14 cellular contexts compared by ENCODE assay signal in genomic region chr1:97071163-97071562, GRCh38.
DNase-seq lines count a peak whose midpoint lies in the region; ATAC-seq and TF ChIP-seq lines count a peak whose summit lies in the region.
"Had no signal": no experiment of that assay in that cellular context is flagged by ENCODE, and none has a peak within 500 bp of the region (broad histone marks: within the 10 kb centered on the region; RNA-seq: fewer than 3 reads in every experiment).

No MANE protein-coding gene starts in this region.

- 66 to 73% methylated on average over 3 of the region's 3 CpGs for WGBS in GM23248 (ENCODE audit: low coverage in 1 of 2, low lambda C conversion rate in 2 of 2, missing lambda C conversion rate in 2 of 2), 2 experiments
- WGBS in adrenal gland, 4 donors: 66 to 78% (median 75%) methylated on average over 3 of the region's 3 CpGs

- H3K4me3 ChIP-seq in GM23248 (no peak overlapping the region), RWPE2 (ENCODE audit: severe bottlenecking) (no peak overlapping the region), fibroblast of lung (replicated peaks in 1 of 4; ENCODE audit: control extremely low read depth in 1 of 4, insufficient read depth in 1 of 4, low read depth in 3 of 4, low read length in 4 of 4) (no peak overlapping the region), adrenal gland (no peak overlapping the region)

- H3K4me1 ChIP-seq in GM23248 (ENCODE audit: insufficient read depth) (peaks cover 9% of the 10 kb centered on the region; the same call in 1 of the 2 replicates), RWPE2 (ENCODE audit: insufficient read depth, poor library complexity, severe bottlenecking) (peaks cover 2% of the 10 kb centered on the region), fibroblast of lung (ENCODE audit: control insufficient read depth, extremely low read depth, insufficient read depth, low read length) (no peaks in the 10 kb centered on the region), adrenal gland (replicated peaks in 1 of 2) (no peaks in the 10 kb centered on the region)

- in situ Hi-C loops in GM23248 (cut with MboI): no loop called here

- no peak overlapping the region for H2AFZ ChIP-seq in GM23248
- H2AFZ ChIP-seq in fibroblast of lung (ENCODE audit: low read length): no peak overlapping the region

- H3K27me3 ChIP-seq in GM23248 (replicated peaks; ENCODE audit: insufficient read depth) (no peaks in the 10 kb centered on the region), RWPE2 (ENCODE audit: insufficient read depth, poor library complexity, severe bottlenecking) (no peaks in the 10 kb centered on the region), fibroblast of lung (ENCODE audit: control insufficient read depth, insufficient read depth, low read length) (no peaks in the 10 kb centered on the region), adrenal gland (no peaks in the 10 kb centered on the region)

- ATAC-seq in RWPE2 (ENCODE audit: low read depth): 0 out of 3 replicates have a peak, but pooled peaks have one; percentile 21

- H3K27ac ChIP-seq in GM23248 (no peak overlapping the region), RWPE2 (ENCODE audit: poor library complexity, severe bottlenecking) (no peak overlapping the region), fibroblast of lung (ENCODE audit: insufficient read depth, low read length) (no peak overlapping the region), adrenal gland (no peak overlapping the region)

- no peaks in the 10 kb centered on the region for H3F3A ChIP-seq in GM23248 (ENCODE audit: insufficient read depth)

- TF ChIP-seq POLR2A in adrenal gland (IDR thresholded peaks at IDR 0.05): no peak

- TF ChIP-seq CTCF in RWPE2 (IDR thresholded peaks at IDR 0.05; ENCODE audit: poor library complexity, severe bottlenecking): no peak
- TF ChIP-seq CTCF in fibroblast of lung (conservative IDR thresholded peaks at IDR 0.05 in 1 of 2, IDR thresholded peaks at IDR 0.05 in 1 of 2; ENCODE audit: low read depth in 1 of 2, low read length in 2 of 2): no peak
- no peak for TF ChIP-seq CTCF in adrenal gland (IDR thresholded peaks at IDR 0.05)

- H3K79me2 ChIP-seq in GM23248 (ENCODE audit: insufficient read depth): no peaks in the 10 kb centered on the region
- no peaks in the 10 kb centered on the region for H3K79me2 ChIP-seq in fibroblast of lung (ENCODE audit: control insufficient read depth, insufficient read depth, low read length)

- H3K9me3 ChIP-seq in GM23248 (ENCODE audit: low read depth): no peaks in the 10 kb centered on the region
- no peaks in the 10 kb centered on the region for H3K9me3 ChIP-seq in RWPE2 (ENCODE audit: severe bottlenecking)
- H3K9me3 ChIP-seq in fibroblast of lung (ENCODE audit: control insufficient read depth, insufficient read depth, low read depth, low read length): no peaks in the 10 kb centered on the region
- peaks cover 0 to 5% (median 0%) of the 10 kb centered on the region in 3 donors for H3K9me3 ChIP-seq in adrenal gland (replicated peaks in 1 of 3)

- H3K9me2 ChIP-seq in GM23248 (ENCODE audit: insufficient read depth): no peaks in the 10 kb centered on the region

- no peaks in the 10 kb centered on the region for H3K36me3 ChIP-seq in GM23248 (ENCODE audit: low read depth)
- no peaks in the 10 kb centered on the region for H3K36me3 ChIP-seq in RWPE2 (ENCODE audit: low read depth)
- H3K36me3 ChIP-seq in fibroblast of lung (ENCODE audit: control insufficient read depth, insufficient read depth, low read length): no peaks in the 10 kb centered on the region
- no peaks in the 10 kb centered on the region for H3K36me3 ChIP-seq in adrenal gland (replicated peaks in 1 of 2)

- no peaks in the 10 kb centered on the region for H4K20me1 ChIP-seq in GM23248 (ENCODE audit: insufficient read depth)
- no peaks in the 10 kb centered on the region for H4K20me1 ChIP-seq in fibroblast of lung (ENCODE audit: control insufficient read depth, extremely low read depth, insufficient read depth, low read length)

- no peak overlapping the region for H3K9ac ChIP-seq in GM23248
- no peak overlapping the region for H3K9ac ChIP-seq in fibroblast of lung (ENCODE audit: insufficient read depth, low read length)

- intact Hi-C loops in adrenal gland (cut with DNase I): no loop called here

- DNase-seq in EH (ENCODE audit: low read depth) (peak; percentile 43), GM23248 (peak; percentile 22), RWPE2 (ENCODE audit: low spot score) (no peak), fibroblast of lung (ENCODE audit: low read depth in 2 of 2) (peak; percentile 29 to 48), T-helper 2 cell (no peak), kidney glomerular epithelial cell (lab: John Stamatoyannopoulos, UW) (no peak), germinal center (ENCODE audit: low spot score) (no peak), adrenal gland (no peak)
- DNase-seq: ACHN; C1 segment of cervical spinal cord; Calu3; CD4-positive, alpha-beta T cell; DMS 273 treated with DMSO at 0.1 percent for 48 hours; GDM1 had no signal

- peak overlapping the region; percentile 21 for H3K4me2 ChIP-seq in GM23248 (ENCODE audit: unreplicated experiment)
- no peak overlapping the region for H3K4me2 ChIP-seq in fibroblast of lung (ENCODE audit: extremely low read depth, insufficient read depth, low read length)

Comparison
In these comparisons a context has a peak if more than half of its experiments do, and no peak if none do; other contexts are left out.
1. DNase-seq: peak in EH (single experiment), GM23248 (single experiment) and fibroblast of lung (2 of 2); none in RWPE2 (single experiment), T-helper 2 cell (0 of 5), kidney glomerular epithelial cell (single experiment), germinal center (single experiment) and adrenal gland (0 of 7).